ENCODE assay signal across 16 cellular contexts in genomic region chr5:115558388-115558956, GRCh38. TPM values are rescaled to one million over a fixed set of nuclear protein-coding genes. Genes with fewer than 3 reads are reported as not detected.
DNase-seq lines count a peak whose midpoint lies in the region; ATAC-seq and TF ChIP-seq lines count a peak whose summit lies in the region.
"Had no signal": no experiment of that assay in that cellular context is flagged by ENCODE, and none has a peak within 500 bp of the region (broad histone marks: within the 10 kb centered on the region; RNA-seq: fewer than 3 reads in every experiment).

No MANE protein-coding gene starts in this region.

- H3K4me1 Mint-ChIP-seq in GM23338 (peaks cover 12% of the 10 kb centered on the region), T-helper 17 cell (peaks cover 3% of the 10 kb centered on the region)

- TF ChIP-seq POLR2A in body of pancreas (IDR thresholded peaks at IDR 0.05): no peak

- ATAC-seq in GM23338: no peak
- peak; percentile 76 for ATAC-seq in body of pancreas
- ATAC-seq in psoas muscle: peak in 3 of 4 donors; percentile 68 to 85 (median 72)
- no peak for ATAC-seq in T-helper 17 cell

- no peak overlapping the region for H3K4me3 ChIP-seq in GM23338
- no peak overlapping the region for H3K4me3 ChIP-seq in body of pancreas
- no peak overlapping the region for H3K4me3 ChIP-seq in right atrium auricular region
- H3K4me3 ChIP-seq in psoas muscle: no peak overlapping the region
- H3K4me3 ChIP-seq in Karpas-422 (ENCODE audit: low read length): no peak overlapping the region

- no peaks in the 10 kb centered on the region for H3K36me3 ChIP-seq in GM23338 (ENCODE audit: insufficient read depth)
- no peaks in the 10 kb centered on the region for H3K36me3 ChIP-seq in body of pancreas (replicated peaks in 1 of 2; ENCODE audit: insufficient read depth in 1 of 2, low read depth in 2 of 2)
- no peaks in the 10 kb centered on the region for H3K36me3 ChIP-seq in right atrium auricular region
- no peaks in the 10 kb centered on the region for H3K36me3 ChIP-seq in psoas muscle (ENCODE audit: insufficient read depth in 1 of 2, low read depth in 1 of 2)
- no peaks in the 10 kb centered on the region for H3K36me3 ChIP-seq in Karpas-422 (ENCODE audit: insufficient read depth, low read length)
- H3K36me3 ChIP-seq: BE2C, neutrophil had no signal

- H2AFZ ChIP-seq in GM23338 (0 out of 2 replicates have a peak overlapping the region, but pooled peaks have one; percentile 19), Karpas-422 (ENCODE audit: low read length) (no peak overlapping the region; the same call in 1 of the 2 replicates)

- intact Hi-C loops in body of pancreas (cut with DNase I) (no loop called here), psoas muscle (cut with DNase I) (no loop called here)

- H3K27me3 Mint-ChIP-seq in GM23338 (ENCODE audit: insufficient read depth, low read depth, poor library complexity): no peaks in the 10 kb centered on the region
- peaks cover 39% of the 10 kb centered on the region for H3K27me3 Mint-ChIP-seq in T-helper 17 cell

- H3K79me2 ChIP-seq in GM23338 (replicated peaks; ENCODE audit: insufficient read depth) (no peaks in the 10 kb centered on the region), Karpas-422 (ENCODE audit: low read length) (no peaks in the 10 kb centered on the region)

- no peaks in the 10 kb centered on the region for H3F3A ChIP-seq in GM23338 (replicated peaks; ENCODE audit: low read depth)

- H3K27me3 ChIP-seq in GM23338 (ENCODE audit: insufficient read depth) (no peaks in the 10 kb centered on the region), body of pancreas (no peaks in the 10 kb centered on the region), right atrium auricular region (no peaks in the 10 kb centered on the region), psoas muscle (ENCODE audit: insufficient read depth in 3 of 3, low read length in 2 of 3) (no peaks in the 10 kb centered on the region), Karpas-422 (ENCODE audit: low read length) (no peaks in the 10 kb centered on the region)
- H3K27me3 ChIP-seq: BE2C, neutrophil had no signal

- H3K9me3 ChIP-seq in body of pancreas: no peaks in the 10 kb centered on the region
- no peaks in the 10 kb centered on the region for H3K9me3 ChIP-seq in right atrium auricular region
- H3K9me3 ChIP-seq in psoas muscle: no peaks in the 10 kb centered on the region
- H3K9me3 ChIP-seq in Karpas-422 (ENCODE audit: low read length): no peaks in the 10 kb centered on the region
- no peaks in the 10 kb centered on the region for H3K9me3 ChIP-seq in T-helper 17 cell (ENCODE audit: control insufficient read depth, low read length, poor library complexity, severe bottlenecking)
- H3K9me3 ChIP-seq: BE2C, neutrophil had no signal

- DNase-seq in GM23338 (ENCODE audit: low spot score): no peak
- DNase-seq in body of pancreas: peak; percentile 69 to 84 (median 76)
- no peak for DNase-seq in right atrium auricular region (ENCODE audit: low spot score)
- DNase-seq in psoas muscle: no peak
- no peak for DNase-seq in Karpas-422
- no peak for DNase-seq in mesenteric fat pad (ENCODE audit: low spot score)
- no peak for DNase-seq in activated effector memory CD4-positive, alpha-beta T cell treated with anti-CD3 and anti-CD28 coated beads, Interleukin-2, amount 50 U/mL, for 16 hours
- no peak for DNase-seq in T-helper 17 cell
- DNase-seq: activated naive CD4-positive, alpha-beta T cell treated with anti-CD3 and anti-CD28 coated beads, Interleukin-2, amount 50 U/mL, for 16 hours; BE2C; central memory CD4-positive, alpha-beta T cell; H9; mesendoderm; NCI-H446 treated with DMSO at 0.1 percent for 48 hours had no signal

- H3K4me3 Mint-ChIP-seq in GM23338: no peak overlapping the region
- H3K4me3 Mint-ChIP-seq in T-helper 17 cell: no peak overlapping the region
- H3K4me3 Mint-ChIP-seq: H9 had no signal

- H4K20me1 ChIP-seq in GM23338 (replicated peaks; ENCODE audit: insufficient read depth) (no peaks in the 10 kb centered on the region), Karpas-422 (ENCODE audit: insufficient read depth, low read depth, low read length) (no peaks in the 10 kb centered on the region)

- no peak overlapping the region for H3K9ac ChIP-seq in Karpas-422 (ENCODE audit: low read length)
- H3K9ac ChIP-seq: KMS-11 had no signal

- TF ChIP-seq CTCF in GM23338 (conservative IDR thresholded peaks at IDR 0.05; ENCODE audit: low read depth in 2 of 2) (no peak), body of pancreas (IDR thresholded peaks at IDR 0.05) (no peak), right atrium auricular region (IDR thresholded peaks at IDR 0.05) (no peak), psoas muscle (IDR thresholded peaks at IDR 0.05) (no peak)

- WGBS in body of pancreas, 2 donors: 5 to 15% methylated on average over 4 of the region's 4 CpGs
- 54 to 70% (median 57%) methylated on average over 4 of the region's 4 CpGs for WGBS in psoas muscle, 3 donors

- H3K9me2 ChIP-seq in GM23338 (ENCODE audit: insufficient read depth) (no peaks in the 10 kb centered on the region), Karpas-422 (replicated peaks; ENCODE audit: insufficient read depth, low read length) (no peaks in the 10 kb centered on the region)

- H3K9me3 Mint-ChIP-seq in GM23338: no peaks in the 10 kb centered on the region
- H3K9me3 Mint-ChIP-seq: H9 had no signal

- H3K4me2 ChIP-seq in GM23338 (peak overlapping the region; percentile 59; the same call in 1 of the 2 replicates), Karpas-422 (ENCODE audit: low read depth, low read length, poor library complexity, severe bottlenecking) (no peak overlapping the region)
- H3K4me2 ChIP-seq: KMS-11 had no signal

- H3K36me3 Mint-ChIP-seq in GM23338 (ENCODE audit: low read depth) (no peaks in the 10 kb centered on the region), T-helper 17 cell (ENCODE audit: low read depth) (peaks cover 3% of the 10 kb centered on the region)

- H3K27ac Mint-ChIP-seq in GM23338 (no peak overlapping the region), T-helper 17 cell (no peak overlapping the region)

- H3K27ac ChIP-seq in GM23338 (ENCODE audit: low read depth): no peak overlapping the region
- H3K27ac ChIP-seq in body of pancreas: peak overlapping the region; percentile 76 to 89 (median 78)
- H3K27ac ChIP-seq in right atrium auricular region: peak overlapping the region; percentile 33 to 47
- H3K27ac ChIP-seq in psoas muscle: peak overlapping the region; percentile 3
- no peak overlapping the region for H3K27ac ChIP-seq in Karpas-422 (ENCODE audit: low read length)
- H3K27ac ChIP-seq: KMS-11, neutrophil had no signal

- peaks cover 8% of the 10 kb centered on the region for H3K4me1 ChIP-seq in GM23338 (ENCODE audit: insufficient read depth)
- H3K4me1 ChIP-seq in body of pancreas: peaks cover 34% of the 10 kb centered on the region
- H3K4me1 ChIP-seq in right atrium auricular region: peaks cover 0 to 10% of the 10 kb centered on the region in 2 donors
- H3K4me1 ChIP-seq in psoas muscle: peaks cover 17% of the 10 kb centered on the region
- H3K4me1 ChIP-seq in Karpas-422 (ENCODE audit: low read length): peaks cover 7% of the 10 kb centered on the region
- H3K4me1 ChIP-seq: BE2C had no signal

TF ChIP-seq in GM23338, 12 proteins besides CTCF, POLR2A, EP300 and RAD21 (continues in another document):
- TF ChIP-seq JUNB (IDR thresholded peaks at IDR 0.05; ENCODE audit: unreplicated experiment) (no peak), EZH2 (IDR thresholded peaks at IDR 0.05; ENCODE audit: low read depth, unreplicated experiment) (no peak), ZNF331 (CRISPR knock-in tag; IDR thresholded peaks at IDR 0.05; ENCODE audit: low read depth) (no peak), ZNF114 (CRISPR knock-in tag; IDR thresholded peaks at IDR 0.05) (no peak), CREB1 (CRISPR knock-in tag; IDR thresholded peaks at IDR 0.05; ENCODE audit: low read depth) (no peak), EZH2phosphoT487 (IDR thresholded peaks at IDR 0.05; ENCODE audit: unreplicated experiment) (no peak), POLR2AphosphoS5 (IDR thresholded peaks at IDR 0.05; ENCODE audit: low read depth) (no peak), NANOG (IDR thresholded peaks at IDR 0.05; ENCODE audit: borderline replicate concordance) (no peak)

RNA-seq across cellular contexts. Expression of gene FEM1C, which starts 13.9 kb away (rescaled TPM):
- total RNA-seq in GM23338 (2014; rRNA removed; shearing (Covaris generic)): 21.6 and 22.3 TPM in 2 replicates
- polyA plus RNA-seq in GM23338 (2016; fragmentation: Nextera tagmentation; extraction: Ambion mirVana) (4.5 and 4.7 TPM in 2 replicates), psoas muscle (10 to 100 TPM in 2 of 3 donors, 1 to 10 TPM in 1; 9.1 to 24.0 (median 15.8) TPM)
- total RNA-seq in body of pancreas (10 to 100 TPM in 1 of 2 donors, 1 to 10 TPM in 1; 4.9 to 11.9 TPM), right atrium auricular region (10 to 100 TPM; 21.3 to 26.0 TPM), psoas muscle (10 to 100 TPM; 26.0 to 44.5 (median 32.8) TPM), mesenteric fat pad (25.2 TPM), T-helper 17 cell (10 to 100 TPM; 31.3 to 31.7 TPM)
- total RNA-seq in Karpas-422 (2014; rRNA removed; shearing (Covaris generic); ENCODE audit: low replicate concordance): 7.6 and 16.8 TPM in 2 replicates

RNA-seq across cellular contexts. Expression of gene TICAM2, which starts 43.8 kb away (rescaled TPM):
- total RNA-seq in GM23338 (2014; rRNA removed; shearing (Covaris generic)): not detected in 2 replicates
- polyA plus RNA-seq in GM23338 (2016; fragmentation: Nextera tagmentation; extraction: Ambion mirVana): 1.0 and 1.4 TPM in 2 replicates
- 1 to 10 TPM in 1 of 2 donors, under 1 TPM in 1; 0.52 to 1.6 TPM for total RNA-seq in body of pancreas
- 1 to 10 TPM in 1 of 2 donors, under 1 TPM in 1; 0.67 to 1.1 TPM for total RNA-seq in right atrium auricular region
- total RNA-seq in psoas muscle: 1 to 10 TPM; 1.2 to 4.9 (median 1.7) TPM
- polyA plus RNA-seq in psoas muscle: 1 to 10 TPM in 2 of 3 donors, under 1 TPM in 1; 0.63 to 2.9 (median 1.3) TPM
- total RNA-seq in Karpas-422 (2014; rRNA removed; shearing (Covaris generic); ENCODE audit: low replicate concordance): 0.07 TPM in 1 of 2 replicates, not detected in the other
- 6.3 TPM for total RNA-seq in mesenteric fat pad
- total RNA-seq in T-helper 17 cell: under 1 TPM; 0.52 to 0.90 TPM

Comparison
In these comparisons a context has a peak if more than half of its experiments do, and no peak if none do; other contexts are left out.
1. ATAC-seq: peak in body of pancreas (single experiment) and psoas muscle (3 of 4); none in GM23338 (single experiment) and T-helper 17 cell (single experiment).
2. DNase-seq: peak in body of pancreas (4 of 4); none in GM23338 (single experiment), right atrium auricular region (single experiment), psoas muscle (0 of 2), Karpas-422 (single experiment), mesenteric fat pad (single experiment), activated effector memory CD4-positive, alpha-beta T cell treated with anti-CD3 and anti-CD28 coated beads, Interleukin-2, amount 50 U/mL, for 16 hours (single experiment) and T-helper 17 cell (0 of 3).
3. H3K27ac ChIP-seq: peak in body of pancreas (4 of 4), right atrium auricular region (2 of 2) and psoas muscle (single experiment); none in GM23338 (single experiment) and Karpas-422 (single experiment).